Comparison of ENCODE assay signal across 1 cellular context in genomic region chr9:92486371-92486770, GRCh38.
TF ChIP-seq lines count a peak whose summit lies in the region.

No MANE protein-coding gene starts in this region.

TF ChIP-seq in K562, 482 proteins besides CTCF, POLR2A, EP300 and RAD21 (continued from another document and continues in another):
- TF ChIP-seq AFF4 (CRISPR knock-in tag; IDR thresholded peaks at IDR 0.05), result no peak
- no peak for TF ChIP-seq HMG20B (CRISPR knock-in tag; IDR thresholded peaks at IDR 0.05)
- no peak for TF ChIP-seq ATF2 (CRISPR knock-in tag; IDR thresholded peaks at IDR 0.05)
- no peak for TF ChIP-seq CSDE1 (IDR thresholded peaks at IDR 0.05)
- TF ChIP-seq ZNF280A (IDR thresholded peaks at IDR 0.05; ENCODE audit: low read depth, partially characterized antibody), result no peak
- TF ChIP-seq HINFP (tag; conservative IDR thresholded peaks at IDR 0.05; ENCODE audit: low read depth), result no peak
- TF ChIP-seq THAP12 (CRISPR knock-in tag; IDR thresholded peaks at IDR 0.05), result no peak
- TF ChIP-seq CBX5 (IDR thresholded peaks at IDR 0.05; ENCODE audit: borderline replicate concordance, low read depth), result no peak
- TF ChIP-seq BACH1 (tag; IDR thresholded peaks at IDR 0.05), result no peak
- no peak for TF ChIP-seq PBX2 (CRISPR knock-in tag; IDR thresholded peaks at IDR 0.05; ENCODE audit: low read depth)
- TF ChIP-seq PBX2 (tag; conservative IDR thresholded peaks at IDR 0.05; ENCODE audit: low read depth), result peak; percentile 41
- no peak for TF ChIP-seq USF2 (CRISPR knock-in tag; IDR thresholded peaks at IDR 0.05)
- TF ChIP-seq KAT7 (CRISPR knock-in tag; IDR thresholded peaks at IDR 0.05; ENCODE audit: borderline replicate concordance), result no peak
- TF ChIP-seq ZNF316 (IDR thresholded peaks at IDR 0.05), result peak; percentile 64
- no peak for TF ChIP-seq RBM25 (IDR thresholded peaks at IDR 0.05; ENCODE audit: low read depth, low read length, severe bottlenecking)
- TF ChIP-seq YBX1 (IDR thresholded peaks at IDR 0.05), result no peak
- TF ChIP-seq ZNF146 (CRISPR knock-in tag; IDR thresholded peaks at IDR 0.05; ENCODE audit: unreplicated experiment), result no peak
- TF ChIP-seq CC2D1A (IDR thresholded peaks at IDR 0.05), result no peak
- TF ChIP-seq KDM5B (IDR thresholded peaks at IDR 0.05; ENCODE audit: insufficient replicate concordance, low read depth, low read length), result no peak
- peak; percentile 57 for TF ChIP-seq C11orf30 (IDR thresholded peaks at IDR 0.05; ENCODE audit: low read depth)
- no peak for TF ChIP-seq CCAR2 (IDR thresholded peaks at IDR 0.05; ENCODE audit: low read depth, low read length)
- TF ChIP-seq SNIP1 (IDR thresholded peaks at IDR 0.05; ENCODE audit: low read depth), result no peak
- no peak for TF ChIP-seq TFAM (CRISPR knock-in tag; conservative IDR thresholded peaks at IDR 0.05)
- no peak for TF ChIP-seq LEF1 (IDR thresholded peaks at IDR 0.05)
- TF ChIP-seq SETDB1 (IDR thresholded peaks at IDR 0.05; ENCODE audit: low read length), result no peak
- no peak for TF ChIP-seq ADNP (tag; IDR thresholded peaks at IDR 0.05)
- 0 out of 2 replicates have a peak, but pooled peaks have one; percentile 33 for TF ChIP-seq ZNF592 (IDR thresholded peaks at IDR 0.05)
- TF ChIP-seq MAZ (CRISPR knock-in tag; conservative IDR thresholded peaks at IDR 0.05 in 1 of 2, IDR thresholded peaks at IDR 0.05 in 1 of 2), result no peak
- no peak for TF ChIP-seq KDM4B (IDR thresholded peaks at IDR 0.05; ENCODE audit: borderline replicate concordance in 2 of 2, low read depth in 1 of 2)
- no peak for TF ChIP-seq POLR2AphosphoS2 (IDR thresholded peaks at IDR 0.05; ENCODE audit: low read length)
- TF ChIP-seq KDM1A (IDR thresholded peaks at IDR 0.05), result no peak
- no peak for TF ChIP-seq BRD9 (IDR thresholded peaks at IDR 0.05; ENCODE audit: low read depth, partially characterized antibody)
- TF ChIP-seq MAFF (IDR thresholded peaks at IDR 0.05; ENCODE audit: low read length), result no peak
- TF ChIP-seq CHD2 (IDR thresholded peaks at IDR 0.05; ENCODE audit: low read depth, low read length), result no peak
- no peak for TF ChIP-seq PREB (CRISPR knock-in tag; IDR thresholded peaks at IDR 0.05)
- no peak for TF ChIP-seq TRIM28 (IDR thresholded peaks at IDR 0.05)
- TF ChIP-seq DACH1 (IDR thresholded peaks at IDR 0.05; ENCODE audit: partially characterized antibody), result no peak
- TF ChIP-seq L3MBTL2 (IDR thresholded peaks at IDR 0.05), result no peak
- TF ChIP-seq CHD4 (IDR thresholded peaks at IDR 0.05; ENCODE audit: insufficient read depth, insufficient replicate concordance, low read depth, low read length, poor library complexity, severe bottlenecking), result no peak
- TF ChIP-seq ZNF584 (CRISPR knock-in tag; IDR thresholded peaks at IDR 0.05; ENCODE audit: low read depth), result no peak
- TF ChIP-seq E2F6 (IDR thresholded peaks at IDR 0.05; ENCODE audit: borderline replicate concordance in 1 of 2, extremely low read depth in 1 of 2, insufficient read depth in 1 of 2, insufficient read length in 1 of 2, low read depth in 1 of 2, low read length in 1 of 2, poor library complexity in 1 of 2, severe bottlenecking in 1 of 2), result no peak
- no peak for TF ChIP-seq HDAC1 (IDR thresholded peaks at IDR 0.05)
